ENCODE assay signal across 1 cellular context in the genomic region with DNA sequence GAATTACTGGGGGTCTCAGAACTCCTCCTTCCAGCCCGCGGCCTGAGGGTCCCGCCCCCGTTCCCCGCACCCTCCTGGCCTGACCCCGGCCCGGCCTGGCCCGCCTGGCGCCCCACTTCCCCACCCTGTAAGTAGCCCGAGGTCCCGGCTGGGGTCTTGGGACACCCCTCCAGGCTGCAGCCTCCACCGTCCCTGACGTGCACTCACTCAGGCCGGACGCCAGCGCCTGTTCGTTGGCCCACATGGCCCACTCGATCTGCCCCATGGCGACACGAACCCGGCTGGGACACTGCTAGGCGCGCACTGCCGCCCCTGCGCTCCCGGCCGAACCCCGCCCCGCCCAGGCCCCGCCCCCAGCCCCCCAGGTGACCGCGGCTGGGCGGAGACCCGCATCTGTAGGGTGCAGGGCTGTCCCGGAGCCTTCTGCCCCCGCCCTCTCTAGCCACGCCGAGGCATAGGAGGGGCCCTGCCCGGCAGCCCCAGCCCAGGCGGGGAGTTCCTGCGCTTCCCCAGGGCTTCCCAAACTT.
A peak's percentile ranks its signal among the peaks of the same experiment; 100 is the strongest.
TF ChIP-seq lines count a peak whose summit lies in the region.

A gene (minus strand): TSS at position 305 of the 527 bp plus-strand sequence. CDS start 40 bp downstream, at position 265.

TF ChIP-seq in HepG2, 621 proteins besides CTCF, POLR2A, EP300 and RAD21 (continued from another document and continues in another):
- TF ChIP-seq, protein P1, sequence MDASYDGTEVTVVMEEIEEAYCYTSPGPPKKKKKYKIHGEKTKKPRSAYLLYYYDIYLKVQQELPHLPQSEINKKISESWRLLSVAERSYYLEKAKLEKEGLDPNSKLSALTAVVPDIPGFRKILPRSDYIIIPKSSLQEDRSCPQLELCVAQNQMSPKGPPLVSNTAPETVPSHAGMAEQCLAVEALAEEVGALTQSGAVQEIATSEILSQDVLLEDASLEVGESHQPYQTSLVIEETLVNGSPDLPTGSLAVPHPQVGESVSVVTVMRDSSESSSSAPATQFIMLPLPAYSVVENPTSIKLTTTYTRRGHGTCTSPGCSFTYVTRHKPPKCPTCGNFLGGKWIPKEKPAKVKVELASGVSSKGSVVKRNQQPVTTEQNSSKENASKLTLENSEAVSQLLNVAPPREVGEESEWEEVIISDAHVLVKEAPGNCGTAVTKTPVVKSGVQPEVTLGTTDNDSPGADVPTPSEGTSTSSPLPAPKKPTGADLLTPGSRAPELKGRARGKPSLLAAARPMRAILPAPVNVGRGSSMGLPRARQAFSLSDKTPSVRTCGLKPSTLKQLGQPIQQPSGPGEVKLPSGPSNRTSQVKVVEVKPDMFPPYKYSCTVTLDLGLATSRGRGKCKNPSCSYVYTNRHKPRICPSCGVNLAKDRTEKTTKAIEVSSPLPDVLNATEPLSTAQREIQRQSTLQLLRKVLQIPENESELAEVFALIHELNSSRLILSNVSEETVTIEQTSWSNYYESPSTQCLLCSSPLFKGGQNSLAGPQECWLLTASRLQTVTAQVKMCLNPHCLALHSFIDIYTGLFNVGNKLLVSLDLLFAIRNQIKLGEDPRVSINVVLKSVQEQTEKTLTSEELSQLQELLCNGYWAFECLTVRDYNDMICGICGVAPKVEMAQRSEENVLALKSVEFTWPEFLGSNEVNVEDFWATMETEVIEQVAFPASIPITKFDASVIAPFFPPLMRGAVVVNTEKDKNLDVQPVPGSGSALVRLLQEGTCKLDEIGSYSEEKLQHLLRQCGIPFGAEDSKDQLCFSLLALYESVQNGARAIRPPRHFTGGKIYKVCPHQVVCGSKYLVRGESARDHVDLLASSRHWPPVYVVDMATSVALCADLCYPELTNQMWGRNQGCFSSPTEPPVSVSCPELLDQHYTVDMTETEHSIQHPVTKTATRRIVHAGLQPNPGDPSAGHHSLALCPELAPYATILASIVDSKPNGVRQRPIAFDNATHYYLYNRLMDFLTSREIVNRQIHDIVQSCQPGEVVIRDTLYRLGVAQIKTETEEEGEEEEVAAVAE (CRISPR knock-in tag; IDR thresholded peaks at IDR 0.05; ENCODE audit: borderline replicate concordance) = peak; percentile 44
- TF ChIP-seq KLF13 (CRISPR knock-in tag; IDR thresholded peaks at IDR 0.05) (0 out of 2 replicates have a peak, but pooled peaks have one; percentile 20), ZSCAN20 (CRISPR knock-in tag; IDR thresholded peaks at IDR 0.05; ENCODE audit: borderline replicate concordance) (0 out of 2 replicates have a peak, but pooled peaks have one; percentile 52), ZNF816 (CRISPR knock-in tag; IDR thresholded peaks at IDR 0.05; ENCODE audit: borderline replicate concordance) (no peak), GATA4 (IDR thresholded peaks at IDR 0.05; ENCODE audit: borderline replicate concordance, low read depth) (peak; percentile 50; the same call in 1 of the 2 replicates), ZNF124 (CRISPR knock-in tag; IDR thresholded peaks at IDR 0.05) (no peak), SP140L (CRISPR knock-in tag; IDR thresholded peaks at IDR 0.05; ENCODE audit: borderline replicate concordance) (no peak), MED1 (CRISPR knock-in tag; IDR thresholded peaks at IDR 0.05) (peak; percentile 39; the same call in 1 of the 2 replicates), ZNF225 (CRISPR knock-in tag; IDR thresholded peaks at IDR 0.05) (0 out of 2 replicates have a peak, but pooled peaks have one; percentile 47), KAT8 (CRISPR knock-in tag; IDR thresholded peaks at IDR 0.05) (no peak), ZKSCAN1 (IDR thresholded peaks at IDR 0.05; ENCODE audit: low read length) (no peak), ZNF44 (CRISPR knock-in tag; IDR thresholded peaks at IDR 0.05) (no peak), ZZZ3 (CRISPR knock-in tag; IDR thresholded peaks at IDR 0.05; ENCODE audit: borderline replicate concordance) (no peak), MTF1 (CRISPR knock-in tag; IDR thresholded peaks at IDR 0.05) (no peak), TCF7L2 (IDR thresholded peaks at IDR 0.05; ENCODE audit: low read depth, low read length) (no peak), ZNF329 (CRISPR knock-in tag; IDR thresholded peaks at IDR 0.05; ENCODE audit: low read depth) (peak; percentile 86), ZNF605 (CRISPR knock-in tag; IDR thresholded peaks at IDR 0.05) (peak; percentile 75), ZNF709 (CRISPR knock-in tag; IDR thresholded peaks at IDR 0.05) (peak; percentile 91), TSC22D2 (CRISPR knock-in tag; IDR thresholded peaks at IDR 0.05; ENCODE audit: borderline replicate concordance) (peak; percentile 30; the same call in 1 of the 2 replicates), PRMT3 (CRISPR knock-in tag; IDR thresholded peaks at IDR 0.05; ENCODE audit: borderline replicate concordance, low read depth) (peak; percentile 49; the same call in 1 of the 2 replicates), SIX4 (CRISPR knock-in tag; IDR thresholded peaks at IDR 0.05) (no peak), NCOA1 (CRISPR knock-in tag; IDR thresholded peaks at IDR 0.05) (0 out of 2 replicates have a peak, but pooled peaks have one; percentile 73), PHF5A (CRISPR knock-in tag; IDR thresholded peaks at IDR 0.05; ENCODE audit: low read depth, unreplicated experiment) (no peak), WIZ (CRISPR knock-in tag; IDR thresholded peaks at IDR 0.05) (no peak), EEA1 (CRISPR knock-in tag; IDR thresholded peaks at IDR 0.05; ENCODE audit: borderline replicate concordance) (no peak), MAF1 (CRISPR knock-in tag; IDR thresholded peaks at IDR 0.05; ENCODE audit: borderline replicate concordance) (peak; percentile 88; the same call in 1 of the 2 replicates), ZNF432 (CRISPR knock-in tag; IDR thresholded peaks at IDR 0.05; ENCODE audit: borderline replicate concordance) (no peak)
- TF ChIP-seq, protein P2, sequence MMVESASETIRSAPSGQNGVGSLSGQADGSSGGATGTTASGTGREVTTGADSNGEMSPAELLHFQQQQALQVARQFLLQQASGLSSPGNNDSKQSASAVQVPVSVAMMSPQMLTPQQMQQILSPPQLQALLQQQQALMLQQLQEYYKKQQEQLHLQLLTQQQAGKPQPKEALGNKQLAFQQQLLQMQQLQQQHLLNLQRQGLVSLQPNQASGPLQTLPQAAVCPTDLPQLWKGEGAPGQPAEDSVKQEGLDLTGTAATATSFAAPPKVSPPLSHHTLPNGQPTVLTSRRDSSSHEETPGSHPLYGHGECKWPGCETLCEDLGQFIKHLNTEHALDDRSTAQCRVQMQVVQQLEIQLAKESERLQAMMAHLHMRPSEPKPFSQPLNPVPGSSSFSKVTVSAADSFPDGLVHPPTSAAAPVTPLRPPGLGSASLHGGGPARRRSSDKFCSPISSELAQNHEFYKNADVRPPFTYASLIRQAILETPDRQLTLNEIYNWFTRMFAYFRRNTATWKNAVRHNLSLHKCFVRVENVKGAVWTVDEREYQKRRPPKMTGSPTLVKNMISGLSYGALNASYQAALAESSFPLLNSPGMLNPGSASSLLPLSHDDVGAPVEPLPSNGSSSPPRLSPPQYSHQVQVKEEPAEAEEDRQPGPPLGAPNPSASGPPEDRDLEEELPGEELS (CRISPR knock-in tag; IDR thresholded peaks at IDR 0.05) = no peak
- TF ChIP-seq, protein P3, sequence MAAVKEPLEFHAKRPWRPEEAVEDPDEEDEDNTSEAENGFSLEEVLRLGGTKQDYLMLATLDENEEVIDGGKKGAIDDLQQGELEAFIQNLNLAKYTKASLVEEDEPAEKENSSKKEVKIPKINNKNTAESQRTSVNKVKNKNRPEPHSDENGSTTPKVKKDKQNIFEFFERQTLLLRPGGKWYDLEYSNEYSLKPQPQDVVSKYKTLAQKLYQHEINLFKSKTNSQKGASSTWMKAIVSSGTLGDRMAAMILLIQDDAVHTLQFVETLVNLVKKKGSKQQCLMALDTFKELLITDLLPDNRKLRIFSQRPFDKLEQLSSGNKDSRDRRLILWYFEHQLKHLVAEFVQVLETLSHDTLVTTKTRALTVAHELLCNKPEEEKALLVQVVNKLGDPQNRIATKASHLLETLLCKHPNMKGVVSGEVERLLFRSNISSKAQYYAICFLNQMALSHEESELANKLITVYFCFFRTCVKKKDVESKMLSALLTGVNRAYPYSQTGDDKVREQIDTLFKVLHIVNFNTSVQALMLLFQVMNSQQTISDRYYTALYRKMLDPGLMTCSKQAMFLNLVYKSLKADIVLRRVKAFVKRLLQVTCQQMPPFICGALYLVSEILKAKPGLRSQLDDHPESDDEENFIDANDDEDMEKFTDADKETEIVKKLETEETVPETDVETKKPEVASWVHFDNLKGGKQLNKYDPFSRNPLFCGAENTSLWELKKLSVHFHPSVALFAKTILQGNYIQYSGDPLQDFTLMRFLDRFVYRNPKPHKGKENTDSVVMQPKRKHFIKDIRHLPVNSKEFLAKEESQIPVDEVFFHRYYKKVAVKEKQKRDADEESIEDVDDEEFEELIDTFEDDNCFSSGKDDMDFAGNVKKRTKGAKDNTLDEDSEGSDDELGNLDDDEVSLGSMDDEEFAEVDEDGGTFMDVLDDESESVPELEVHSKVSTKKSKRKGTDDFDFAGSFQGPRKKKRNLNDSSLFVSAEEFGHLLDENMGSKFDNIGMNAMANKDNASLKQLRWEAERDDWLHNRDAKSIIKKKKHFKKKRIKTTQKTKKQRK (IDR thresholded peaks at IDR 0.05; ENCODE audit: low read length) = no peak
- TF ChIP-seq, protein P4, sequence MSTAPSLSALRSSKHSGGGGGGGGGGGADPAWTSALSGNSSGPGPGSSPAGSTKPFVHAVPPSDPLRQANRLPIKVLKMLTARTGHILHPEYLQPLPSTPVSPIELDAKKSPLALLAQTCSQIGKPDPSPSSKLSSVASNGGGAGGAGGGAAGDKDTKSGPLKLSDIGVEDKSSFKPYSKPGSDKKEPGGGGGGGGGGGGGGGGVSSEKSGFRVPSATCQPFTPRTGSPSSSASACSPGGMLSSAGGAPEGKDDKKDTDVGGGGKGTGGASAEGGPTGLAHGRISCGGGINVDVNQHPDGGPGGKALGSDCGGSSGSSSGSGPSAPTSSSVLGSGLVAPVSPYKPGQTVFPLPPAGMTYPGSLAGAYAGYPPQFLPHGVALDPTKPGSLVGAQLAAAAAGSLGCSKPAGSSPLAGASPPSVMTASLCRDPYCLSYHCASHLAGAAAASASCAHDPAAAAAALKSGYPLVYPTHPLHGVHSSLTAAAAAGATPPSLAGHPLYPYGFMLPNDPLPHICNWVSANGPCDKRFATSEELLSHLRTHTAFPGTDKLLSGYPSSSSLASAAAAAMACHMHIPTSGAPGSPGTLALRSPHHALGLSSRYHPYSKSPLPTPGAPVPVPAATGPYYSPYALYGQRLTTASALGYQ (CRISPR knock-in tag; IDR thresholded peaks at IDR 0.05) = no peak
- TF ChIP-seq, protein P5, sequence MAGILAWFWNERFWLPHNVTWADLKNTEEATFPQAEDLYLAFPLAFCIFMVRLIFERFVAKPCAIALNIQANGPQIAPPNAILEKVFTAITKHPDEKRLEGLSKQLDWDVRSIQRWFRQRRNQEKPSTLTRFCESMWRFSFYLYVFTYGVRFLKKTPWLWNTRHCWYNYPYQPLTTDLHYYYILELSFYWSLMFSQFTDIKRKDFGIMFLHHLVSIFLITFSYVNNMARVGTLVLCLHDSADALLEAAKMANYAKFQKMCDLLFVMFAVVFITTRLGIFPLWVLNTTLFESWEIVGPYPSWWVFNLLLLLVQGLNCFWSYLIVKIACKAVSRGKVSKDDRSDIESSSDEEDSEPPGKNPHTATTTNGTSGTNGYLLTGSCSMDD (CRISPR knock-in tag; IDR thresholded peaks at IDR 0.05) = no peak
- TF ChIP-seq, protein P6, sequence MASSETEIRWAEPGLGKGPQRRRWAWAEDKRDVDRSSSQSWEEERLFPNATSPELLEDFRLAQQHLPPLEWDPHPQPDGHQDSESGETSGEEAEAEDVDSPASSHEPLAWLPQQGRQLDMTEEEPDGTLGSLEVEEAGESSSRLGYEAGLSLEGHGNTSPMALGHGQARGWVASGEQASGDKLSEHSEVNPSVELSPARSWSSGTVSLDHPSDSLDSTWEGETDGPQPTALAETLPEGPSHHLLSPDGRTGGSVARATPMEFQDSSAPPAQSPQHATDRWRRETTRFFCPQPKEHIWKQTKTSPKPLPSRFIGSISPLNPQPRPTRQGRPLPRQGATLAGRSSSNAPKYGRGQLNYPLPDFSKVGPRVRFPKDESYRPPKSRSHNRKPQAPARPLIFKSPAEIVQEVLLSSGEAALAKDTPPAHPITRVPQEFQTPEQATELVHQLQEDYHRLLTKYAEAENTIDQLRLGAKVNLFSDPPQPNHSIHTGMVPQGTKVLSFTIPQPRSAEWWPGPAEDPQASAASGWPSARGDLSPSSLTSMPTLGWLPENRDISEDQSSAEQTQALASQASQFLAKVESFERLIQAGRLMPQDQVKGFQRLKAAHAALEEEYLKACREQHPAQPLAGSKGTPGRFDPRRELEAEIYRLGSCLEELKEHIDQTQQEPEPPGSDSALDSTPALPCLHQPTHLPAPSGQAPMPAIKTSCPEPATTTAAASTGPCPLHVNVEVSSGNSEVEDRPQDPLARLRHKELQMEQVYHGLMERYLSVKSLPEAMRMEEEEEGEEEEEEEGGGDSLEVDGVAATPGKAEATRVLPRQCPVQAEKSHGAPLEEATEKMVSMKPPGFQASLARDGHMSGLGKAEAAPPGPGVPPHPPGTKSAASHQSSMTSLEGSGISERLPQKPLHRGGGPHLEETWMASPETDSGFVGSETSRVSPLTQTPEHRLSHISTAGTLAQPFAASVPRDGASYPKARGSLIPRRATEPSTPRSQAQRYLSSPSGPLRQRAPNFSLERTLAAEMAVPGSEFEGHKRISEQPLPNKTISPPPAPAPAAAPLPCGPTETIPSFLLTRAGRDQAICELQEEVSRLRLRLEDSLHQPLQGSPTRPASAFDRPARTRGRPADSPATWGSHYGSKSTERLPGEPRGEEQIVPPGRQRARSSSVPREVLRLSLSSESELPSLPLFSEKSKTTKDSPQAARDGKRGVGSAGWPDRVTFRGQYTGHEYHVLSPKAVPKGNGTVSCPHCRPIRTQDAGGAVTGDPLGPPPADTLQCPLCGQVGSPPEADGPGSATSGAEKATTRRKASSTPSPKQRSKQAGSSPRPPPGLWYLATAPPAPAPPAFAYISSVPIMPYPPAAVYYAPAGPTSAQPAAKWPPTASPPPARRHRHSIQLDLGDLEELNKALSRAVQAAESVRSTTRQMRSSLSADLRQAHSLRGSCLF (CRISPR knock-in tag; IDR thresholded peaks at IDR 0.05; ENCODE audit: borderline replicate concordance) = peak; percentile 63; the same call in 1 of the 2 replicates
- TF ChIP-seq, protein P7, sequence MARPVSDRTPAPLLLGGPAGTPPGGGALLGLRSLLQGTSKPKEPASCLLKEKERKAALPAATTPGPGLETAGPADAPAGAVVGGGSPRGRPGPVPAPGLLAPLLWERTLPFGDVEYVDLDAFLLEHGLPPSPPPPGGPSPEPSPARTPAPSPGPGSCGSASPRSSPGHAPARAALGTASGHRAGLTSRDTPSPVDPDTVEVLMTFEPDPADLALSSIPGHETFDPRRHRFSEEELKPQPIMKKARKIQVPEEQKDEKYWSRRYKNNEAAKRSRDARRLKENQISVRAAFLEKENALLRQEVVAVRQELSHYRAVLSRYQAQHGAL (CRISPR knock-in tag; IDR thresholded peaks at IDR 0.05; ENCODE audit: not compliant biosample characterization) = peak; percentile 42
- TF ChIP-seq, protein P8, sequence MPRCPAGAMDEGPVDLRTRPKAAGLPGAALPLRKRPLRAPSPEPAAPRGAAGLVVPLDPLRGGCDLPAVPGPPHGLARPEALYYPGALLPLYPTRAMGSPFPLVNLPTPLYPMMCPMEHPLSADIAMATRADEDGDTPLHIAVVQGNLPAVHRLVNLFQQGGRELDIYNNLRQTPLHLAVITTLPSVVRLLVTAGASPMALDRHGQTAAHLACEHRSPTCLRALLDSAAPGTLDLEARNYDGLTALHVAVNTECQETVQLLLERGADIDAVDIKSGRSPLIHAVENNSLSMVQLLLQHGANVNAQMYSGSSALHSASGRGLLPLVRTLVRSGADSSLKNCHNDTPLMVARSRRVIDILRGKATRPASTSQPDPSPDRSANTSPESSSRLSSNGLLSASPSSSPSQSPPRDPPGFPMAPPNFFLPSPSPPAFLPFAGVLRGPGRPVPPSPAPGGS (CRISPR knock-in tag; IDR thresholded peaks at IDR 0.05) = no peak; the same call in 1 of the 2 replicates
